ENCODE assay signal across 16 cellular contexts in the genomic region with DNA sequence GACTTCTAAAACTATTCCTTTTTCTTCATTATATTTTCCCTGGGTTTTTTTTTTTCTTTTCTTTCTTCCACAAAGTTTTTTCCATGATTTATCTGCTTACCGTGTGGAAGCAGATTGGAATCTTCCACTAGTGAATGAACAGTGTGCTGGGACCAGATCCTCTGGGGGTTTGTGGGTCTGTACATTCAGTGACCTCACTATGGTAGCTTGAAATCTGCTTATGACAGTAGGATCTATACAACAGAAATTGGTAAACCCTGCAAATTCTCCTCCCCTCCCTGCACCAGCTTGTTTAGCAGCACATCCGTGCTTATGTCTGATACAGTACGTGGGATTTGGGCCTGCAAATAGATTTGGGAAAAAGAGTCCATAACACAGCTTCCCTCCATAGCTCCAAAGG. TPM values are rescaled to one million over a fixed set of nuclear protein-coding genes. Genes with fewer than 3 reads are reported as not detected.
DNase-seq lines count a peak whose midpoint lies in the region; ATAC-seq and TF ChIP-seq lines count a peak whose summit lies in the region.
"Had no signal": no experiment of that assay in that cellular context is flagged by ENCODE, and none has a peak within 500 bp of the region (broad histone marks: within the 10 kb centered on the region; RNA-seq: fewer than 3 reads in every experiment).

No MANE protein-coding gene starts in this region.

- H3K27ac Mint-ChIP-seq in GM23338 (peak overlapping the region; percentile 15; the same call in 1 of the 2 replicates), mesothelial cell of epicardium (peak overlapping the region; percentile 76)
- H3K27ac Mint-ChIP-seq: CD14-positive monocyte; CD8-positive, alpha-beta memory T cell; H9 had no signal

- H2AK5ac ChIP-seq in trophoblast cell (ENCODE audit: low read length): no peak overlapping the region

- no peak overlapping the region for H3K4ac ChIP-seq in trophoblast cell (ENCODE audit: low read depth, low read length)

- H3K79me2 ChIP-seq in GM23338 (replicated peaks; ENCODE audit: insufficient read depth) (no peaks in the 10 kb centered on the region), SK-N-SH (ENCODE audit: insufficient read depth) (peaks cover 3% of the 10 kb centered on the region; the same call in 1 of the 2 replicates), trophoblast cell (ENCODE audit: control insufficient read depth, insufficient read depth, low read length, poor library complexity) (no peaks in the 10 kb centered on the region)

- H3K4me3 Mint-ChIP-seq in GM23338: no peak overlapping the region
- no peak overlapping the region for H3K4me3 Mint-ChIP-seq in mesothelial cell of epicardium
- H3K4me3 Mint-ChIP-seq: CD14-positive monocyte; CD8-positive, alpha-beta memory T cell; H9 had no signal

- no peak for TF ChIP-seq CTCF in BE2C (IDR thresholded peaks at IDR 0.05; ENCODE audit: low read depth, low read length)
- TF ChIP-seq CTCF in GM23338 (conservative IDR thresholded peaks at IDR 0.05; ENCODE audit: low read depth in 2 of 2): no peak
- no peak for TF ChIP-seq CTCF in SK-N-SH (IDR thresholded peaks at IDR 0.05)
- no peak for TF ChIP-seq CTCF in mesothelial cell of epicardium (IDR thresholded peaks at IDR 0.05; ENCODE audit: unreplicated experiment)

- no peak overlapping the region for H2BK5ac ChIP-seq in trophoblast cell (ENCODE audit: low read depth, low read length, poor library complexity)

- H3K4me3 ChIP-seq in BE2C (ENCODE audit: low read depth, low read length): peak overlapping the region; percentile 28
- H3K4me3 ChIP-seq in GM23338: no peak overlapping the region
- no peak overlapping the region for H3K4me3 ChIP-seq in SK-N-SH (ENCODE audit: low read depth in 2 of 2, low read length in 1 of 2)
- no peak overlapping the region for H3K4me3 ChIP-seq in trophoblast cell (ENCODE audit: low read depth, low read length)
- H3K4me3 ChIP-seq: GM12878 had no signal

- intact Hi-C loops in posterior vena cava (cut with DNase I): no loop called here

- H3K36me3 Mint-ChIP-seq in GM23338 (ENCODE audit: low read depth): no peaks in the 10 kb centered on the region
- H3K36me3 Mint-ChIP-seq in mesothelial cell of epicardium: peaks cover 2% of the 10 kb centered on the region
- H3K36me3 Mint-ChIP-seq: CD14-positive monocyte; CD8-positive, alpha-beta memory T cell had no signal

- H3K23ac ChIP-seq in trophoblast cell (ENCODE audit: low read length): no peak overlapping the region

- peaks cover 16% of the 10 kb centered on the region; the same call in 2 of the 3 replicates for H3K4me1 Mint-ChIP-seq in GM23338
- H3K4me1 Mint-ChIP-seq in mesothelial cell of epicardium: peaks cover 19% of the 10 kb centered on the region
- H3K4me1 Mint-ChIP-seq: CD8-positive, alpha-beta memory T cell had no signal

- no peaks in the 10 kb centered on the region for H3K27me3 ChIP-seq in BE2C
- no peaks in the 10 kb centered on the region for H3K27me3 ChIP-seq in GM23338 (ENCODE audit: insufficient read depth)
- H3K27me3 ChIP-seq in SK-N-SH (ENCODE audit: insufficient read depth): no peaks in the 10 kb centered on the region
- no peaks in the 10 kb centered on the region for H3K27me3 ChIP-seq in trophoblast cell (ENCODE audit: insufficient read depth, low read length)

- H3K9me3 ChIP-seq in BE2C: no peaks in the 10 kb centered on the region
- H3K9me3 ChIP-seq in SK-N-SH: no peaks in the 10 kb centered on the region
- H3K9me3 ChIP-seq in trophoblast cell (ENCODE audit: insufficient read depth, low read depth, low read length): no peaks in the 10 kb centered on the region
- H3K9me3 ChIP-seq: Caco-2 had no signal

- WGBS in SK-N-SH (ENCODE audit: low lambda C conversion rate): 62% methylated on average over 3 of the region's 3 CpGs
- no CpG with 5 or more reads among the region's 3 CpGs for WGBS in trophoblast cell (ENCODE audit: extremely low coverage, insufficient coverage, insufficient read length)

- H4K12ac ChIP-seq in trophoblast cell (ENCODE audit: low read depth, low read length): no peak overlapping the region

- TF ChIP-seq EP300 in SK-N-SH (IDR thresholded peaks at IDR 0.05; ENCODE audit: borderline replicate concordance in 1 of 2, low read depth in 1 of 2, low read length in 1 of 2): no peak

- H3K36me3 ChIP-seq in BE2C: no peaks in the 10 kb centered on the region
- H3K36me3 ChIP-seq in GM23338 (ENCODE audit: insufficient read depth): no peaks in the 10 kb centered on the region
- no peaks in the 10 kb centered on the region for H3K36me3 ChIP-seq in SK-N-SH (replicated peaks in 1 of 2; ENCODE audit: control insufficient read depth in 1 of 2, insufficient read depth in 2 of 2, low read length in 1 of 2)
- H3K36me3 ChIP-seq in trophoblast cell (ENCODE audit: control insufficient read depth in 1 of 2, insufficient read depth in 2 of 2, low read length in 2 of 2): no peaks in the 10 kb centered on the region

- DNase-seq in BE2C: peak; percentile 61
- no peak for DNase-seq in GM23338 (ENCODE audit: low spot score)
- DNase-seq in SK-N-SH: no peak
- no peak for DNase-seq in mesothelial cell of epicardium (ENCODE audit: low spot score in 2 of 2, unreplicated experiment in 2 of 2)
- no peak for DNase-seq in trophoblast cell
- DNase-seq in posterior vena cava (ENCODE audit: low spot score): no peak
- DNase-seq: Caco-2; CD8-positive, alpha-beta memory T cell; DMS53; GOT3; H9; IMR-90 had no signal

- no peak overlapping the region for H2BK120ac ChIP-seq in trophoblast cell (ENCODE audit: insufficient read depth, low read length, poor library complexity)

- H3K18ac ChIP-seq in trophoblast cell (ENCODE audit: low read length): no peak overlapping the region

- POLR2A ChIA-PET in SK-N-SH (lab: Yijun Ruan, JAX): interaction anchor here (0.6 to 1.2 kb wide), 3 partner anchors 14 to 25 kb away, joined by 3 to 10 read pairs (median 3); partner anchors contain the start of gene MAB21L1

- H3K9me2 ChIP-seq in GM23338 (ENCODE audit: insufficient read depth): no peaks in the 10 kb centered on the region
- H3K9me2 ChIP-seq in SK-N-SH: no peaks in the 10 kb centered on the region

- no peak overlapping the region for H2BK12ac ChIP-seq in trophoblast cell (ENCODE audit: low read length)

- H3F3A ChIP-seq in GM23338 (replicated peaks; ENCODE audit: low read depth) (no peaks in the 10 kb centered on the region), SK-N-SH (replicated peaks; ENCODE audit: insufficient read depth) (no peaks in the 10 kb centered on the region)

- no peak overlapping the region for H3K14ac ChIP-seq in trophoblast cell (ENCODE audit: low read length)

- CTCF ChIA-PET in SK-N-SH (lab: Yijun Ruan, JAX): interaction anchor here (1.4 to 1.5 kb wide), 2 partner anchors 26 to 338 kb away, joined by 4 to 5 read pairs; partner anchors contain the start of gene MAB21L1

- TF ChIP-seq RAD21 in SK-N-SH (IDR thresholded peaks at IDR 0.05; ENCODE audit: low read length): no peak

- H3K9ac ChIP-seq in SK-N-SH (no peak overlapping the region), trophoblast cell (ENCODE audit: low read length) (no peak overlapping the region)

- H4K20me1 ChIP-seq in GM23338 (replicated peaks; ENCODE audit: insufficient read depth) (no peaks in the 10 kb centered on the region), SK-N-SH (ENCODE audit: insufficient read depth) (no peaks in the 10 kb centered on the region)

- no peak overlapping the region for H4K8ac ChIP-seq in trophoblast cell (ENCODE audit: low read depth, low read length)

- H2AFZ ChIP-seq in GM23338 (no peak overlapping the region), SK-N-SH (ENCODE audit: low read depth) (no peak overlapping the region), trophoblast cell (ENCODE audit: insufficient read depth, low read length, poor library complexity) (no peak overlapping the region)

- H3K4me2 ChIP-seq in GM23338 (no peak overlapping the region), SK-N-SH (peak overlapping the region; percentile 28; the same call in 1 of the 2 replicates), trophoblast cell (ENCODE audit: low read length) (no peak overlapping the region)

- no peak overlapping the region for H4K91ac ChIP-seq in trophoblast cell (ENCODE audit: low read depth, low read length)

- H3K27me3 Mint-ChIP-seq in GM23338 (ENCODE audit: insufficient read depth, low read depth, poor library complexity): peaks cover 1% of the 10 kb centered on the region
- H3K27me3 Mint-ChIP-seq in mesothelial cell of epicardium (ENCODE audit: low read depth): no peaks in the 10 kb centered on the region

- no peaks in the 10 kb centered on the region for H3K79me1 ChIP-seq in trophoblast cell (ENCODE audit: low read length)

- H3K4me1 ChIP-seq in BE2C: peaks cover 30% of the 10 kb centered on the region
- no peaks in the 10 kb centered on the region; the same call in 1 of the 2 replicates for H3K4me1 ChIP-seq in GM23338 (ENCODE audit: insufficient read depth)
- peaks cover 9 to 33% of the 10 kb centered on the region in 2 experiments; a peak in 3 of 4 replicates for H3K4me1 ChIP-seq in SK-N-SH (ENCODE audit: control insufficient read depth in 1 of 2, insufficient read depth in 2 of 2, low read depth in 1 of 2, low read length in 1 of 2)
- H3K4me1 ChIP-seq in trophoblast cell (ENCODE audit: control insufficient read depth in 1 of 2, insufficient read depth in 2 of 2, low read length in 2 of 2): no peaks in the 10 kb centered on the region
- H3K4me1 ChIP-seq: Caco-2 had no signal

- H3K9me3 Mint-ChIP-seq in GM23338: no peaks in the 10 kb centered on the region
- no peaks in the 10 kb centered on the region for H3K9me3 Mint-ChIP-seq in mesothelial cell of epicardium
- H3K9me3 Mint-ChIP-seq: H9 had no signal

- H3K27ac ChIP-seq in GM23338 (ENCODE audit: low read depth): no peak overlapping the region
- peak overlapping the region in 1 of 2 experiments; percentile 86; a peak in 2 of 4 replicates for H3K27ac ChIP-seq in SK-N-SH (ENCODE audit: low read depth in 2 of 2, low read length in 1 of 2)
- H3K27ac ChIP-seq in trophoblast cell (ENCODE audit: low read depth, low read length): no peak overlapping the region

- ATAC-seq in GM23338 (no peak), GM18858 (IDR thresholded peaks at IDR 0.05; ENCODE audit: unreplicated experiment) (no peak)
- ATAC-seq: GM12878 had no signal

TF ChIP-seq in GM23338, 12 proteins besides CTCF, POLR2A, EP300 and RAD21 (continues in another document):
- TF ChIP-seq STAT1 (IDR thresholded peaks at IDR 0.05; ENCODE audit: unreplicated experiment) (no peak), ZNF331 (CRISPR knock-in tag; IDR thresholded peaks at IDR 0.05; ENCODE audit: low read depth) (no peak)

TF ChIP-seq in SK-N-SH, 30 proteins besides CTCF, POLR2A, EP300 and RAD21 (continues in another document):
- no peak for TF ChIP-seq SMC3 (IDR thresholded peaks at IDR 0.05; ENCODE audit: low read depth, low read length)
- no peak for TF ChIP-seq TAF1 (IDR thresholded peaks at IDR 0.05; ENCODE audit: borderline replicate concordance, low read depth, low read length)

RNA-seq across cellular contexts. Expression of gene MAB21L1, which starts 26.0 kb away (rescaled TPM):
- polyA plus RNA-seq in BE2C (2012; ENCODE audit: insufficient read depth, insufficient read length, low read depth): 138 TPM
- total RNA-seq in GM23338 (2014; rRNA removed; shearing (Covaris generic)): not detected in 2 replicates
- polyA plus RNA-seq in GM23338 (2016; fragmentation: Nextera tagmentation; extraction: Ambion mirVana) (0.28 and 0.78 TPM in 2 replicates), SK-N-SH (2012; rRNA removed) (42.3 and 44.8 TPM in 2 replicates)
- 41.2 and 45.8 TPM in 2 replicates for polyA plus RNA-seq in SK-N-SH (2012; cell fraction: cytosol; rRNA removed)
- 21.8 and 27.7 TPM in 2 replicates for polyA plus RNA-seq in SK-N-SH (2012; cell fraction: nucleus; rRNA removed)
- total RNA-seq in mesothelial cell of epicardium (0.58 to 0.80 TPM (median 0.77 TPM) in 3 replicates), posterior vena cava (under 1 TPM; 0.14 to 0.46 TPM)
- polyA plus RNA-seq in trophoblast cell (2013): 0.03 TPM in 2 replicates
- total RNA-seq: Caco-2; CD8-positive, alpha-beta memory T cell; GM12878; H9; HT-29 had no signal
- polyA plus RNA-seq: CD14-positive monocyte; CD8-positive, alpha-beta memory T cell had no signal
